In the genomic region with DNA sequence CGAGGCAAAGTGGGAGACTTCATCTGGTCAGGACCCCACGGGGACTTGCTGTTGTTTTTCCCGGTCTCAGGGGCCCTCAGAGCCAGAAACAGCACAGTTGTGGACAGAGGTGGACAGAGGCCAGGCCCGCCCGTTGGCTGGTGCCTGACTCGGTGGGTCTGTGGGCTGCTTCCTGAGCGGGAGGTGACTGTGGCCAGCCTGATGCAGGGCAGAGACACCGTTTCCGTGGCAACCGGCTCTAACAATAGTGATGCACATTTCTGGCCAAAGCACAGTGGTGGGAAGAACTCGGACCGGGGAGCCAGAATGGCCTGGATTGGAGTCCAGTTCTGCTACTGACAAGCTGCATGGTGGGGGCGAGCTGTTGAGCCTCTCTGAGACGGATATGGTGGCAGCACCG, we compare ENCODE assay signal across 9 cellular contexts. TPM values are rescaled to one million over a fixed set of nuclear protein-coding genes. Genes with fewer than 3 reads are reported as not detected.
DNase-seq lines count a peak whose midpoint lies in the region; ATAC-seq and TF ChIP-seq lines count a peak whose summit lies in the region.
"Had no signal": no experiment of that assay in that cellular context is flagged by ENCODE, and none has a peak within 500 bp of the region (broad histone marks: within the 10 kb centered on the region; RNA-seq: fewer than 3 reads in every experiment).

No MANE protein-coding gene starts in this region.

- H3K9me3 Mint-ChIP-seq in effector memory CD8-positive, alpha-beta T cell = no peaks in the 10 kb centered on the region
- H3K9me3 Mint-ChIP-seq in natural killer cell treated with Interleukin-12 subunit alpha and Interleukin-12 subunit beta and Interleukin-15 and Interleukin-18, amount 100 ng/mL, for 72 hours = no peaks in the 10 kb centered on the region

- no peaks in the 10 kb centered on the region for H3K36me3 Mint-ChIP-seq in effector memory CD8-positive, alpha-beta T cell (ENCODE audit: insufficient read depth)
- no peaks in the 10 kb centered on the region for H3K36me3 Mint-ChIP-seq in natural killer cell treated with Interleukin-12 subunit alpha and Interleukin-12 subunit beta and Interleukin-15 and Interleukin-18, amount 100 ng/mL, for 72 hours

- peak overlapping the region; percentile 73 for H3K27ac ChIP-seq in AG04450 (ENCODE audit: low read depth, low read length)

- peaks cover 8 to 22% of the 10 kb centered on the region in 2 donors for H3K4me1 Mint-ChIP-seq in effector memory CD8-positive, alpha-beta T cell (ENCODE audit: low read depth in 2 of 2)
- H3K4me1 Mint-ChIP-seq in natural killer cell treated with Interleukin-12 subunit alpha and Interleukin-12 subunit beta and Interleukin-15 and Interleukin-18, amount 100 ng/mL, for 72 hours (ENCODE audit: low read depth in 2 of 2) = peaks cover 15 to 24% of the 10 kb centered on the region in 2 donors

- ATAC-seq in effector memory CD8-positive, alpha-beta T cell (replicated peaks) = peak; percentile 13
- ATAC-seq in natural killer cell treated with Interleukin-12 subunit alpha and Interleukin-12 subunit beta and Interleukin-15 and Interleukin-18, amount 100 ng/mL, for 72 hours = peak; percentile 44 to 49
- ATAC-seq in GM21528 (IDR thresholded peaks at IDR 0.05; ENCODE audit: low FRiP score, unreplicated experiment) = no peak
- ATAC-seq in GM18498 (IDR thresholded peaks at IDR 0.05; ENCODE audit: unreplicated experiment) = no peak

- DNase-seq in AG04450 (ENCODE audit: low read depth, low spot score) = no peak
- DNase-seq in NB4 (ENCODE audit: low read depth) = no peak
- DNase-seq in effector memory CD8-positive, alpha-beta T cell = no peak
- DNase-seq in natural killer cell treated with Interleukin-12 subunit alpha and Interleukin-12 subunit beta and Interleukin-15 and Interleukin-18, amount 100 ng/mL, for 72 hours (ENCODE audit: low spot score) = no peak
- DNase-seq in H7 = no peak
- no peak for DNase-seq in NCI-H226
- DNase-seq: Caco-2 had no signal

- no peak for TF ChIP-seq POLR2A in NB4 (IDR thresholded peaks at IDR 0.05; ENCODE audit: extremely low read depth, insufficient read length)

- CTCF ChIA-PET in AG04450 (lab: Charles Lee) = no interaction called here

- POLR2A ChIA-PET in AG04450 (lab: Yijun Ruan, JAX) = interaction anchor here (0.7 kb wide), 1 partner anchor 25 kb away, joined by 3 read pairs; no protein-coding TSS in a partner anchor

- no peaks in the 10 kb centered on the region for H3K27me3 Mint-ChIP-seq in effector memory CD8-positive, alpha-beta T cell
- no peaks in the 10 kb centered on the region for H3K27me3 Mint-ChIP-seq in natural killer cell treated with Interleukin-12 subunit alpha and Interleukin-12 subunit beta and Interleukin-15 and Interleukin-18, amount 100 ng/mL, for 72 hours

- H3K4me3 ChIP-seq in AG04450 (ENCODE audit: low read depth, low read length) = no peak overlapping the region; the same call in 1 of the 2 replicates
- peak overlapping the region; percentile 49 for H3K4me3 ChIP-seq in NB4 (ENCODE audit: low read depth, low read length)
- no peak overlapping the region for H3K4me3 ChIP-seq in H7 (ENCODE audit: insufficient read depth, low read depth, low read length)

- peak overlapping the region in 1 of 2 donors; percentile 74 for H3K4me3 Mint-ChIP-seq in effector memory CD8-positive, alpha-beta T cell
- peak overlapping the region; percentile 84 for H3K4me3 Mint-ChIP-seq in natural killer cell treated with Interleukin-12 subunit alpha and Interleukin-12 subunit beta and Interleukin-15 and Interleukin-18, amount 100 ng/mL, for 72 hours

- peak overlapping the region; percentile 27 to 87 for H3K27ac Mint-ChIP-seq in effector memory CD8-positive, alpha-beta T cell
- H3K27ac Mint-ChIP-seq in natural killer cell treated with Interleukin-12 subunit alpha and Interleukin-12 subunit beta and Interleukin-15 and Interleukin-18, amount 100 ng/mL, for 72 hours = peak overlapping the region; percentile 18 to 86

- H3K27me3 ChIP-seq in AG04450 (ENCODE audit: control insufficient read depth, insufficient read depth, low read length) (no peaks in the 10 kb centered on the region), H7 (ENCODE audit: control insufficient read depth, insufficient read depth, low read length) (no peaks in the 10 kb centered on the region)

- no peaks in the 10 kb centered on the region for H3K36me3 ChIP-seq in H7 (replicated peaks; ENCODE audit: control insufficient read depth, insufficient read depth, low read length)

- no peak for TF ChIP-seq CTCF in AG04450 (IDR thresholded peaks at IDR 0.05; ENCODE audit: low read depth, low read length)
- TF ChIP-seq CTCF in NB4 (IDR thresholded peaks at IDR 0.05; ENCODE audit: low read depth, low read length) = no peak

- no peaks in the 10 kb centered on the region for H3K9me3 ChIP-seq in AG04450 (ENCODE audit: control insufficient read depth, insufficient read depth, low read length)

RNA-seq across cellular contexts. Expression of gene ATXN10, which starts 58.7 kb away (rescaled TPM):
- polyA plus RNA-seq in AG04450 (2011; rRNA removed) = 491 and 521 TPM in 2 replicates
- polyA minus RNA-seq in AG04450 (2011; rRNA and poly(A)+ RNA removed) = 448 and 474 TPM in 2 replicates
- total RNA-seq in natural killer cell treated with Interleukin-12 subunit alpha and Interleukin-12 subunit beta and Interleukin-15 and Interleukin-18, amount 100 ng/mL, for 72 hours = 10 to 100 TPM; 74.0 to 97.0 TPM
- total RNA-seq in H7 (2014; rRNA removed; shearing (Covaris generic)) = 62.7 and 65.8 TPM in 2 replicates

Comparison
In these comparisons a context has a peak if more than half of its experiments do, and no peak if none do; other contexts are left out.
1. ATAC-seq: peak in effector memory CD8-positive, alpha-beta T cell (single experiment) and natural killer cell treated with Interleukin-12 subunit alpha and Interleukin-12 subunit beta and Interleukin-15 and Interleukin-18, amount 100 ng/mL, for 72 hours (2 of 2); none in GM21528 (single experiment) and GM18498 (single experiment).